In genomic region chr11:20363500-20364411, GRCh38 we compare ENCODE assay signal across 8 cellular contexts. TPM values are rescaled to one million over a fixed set of nuclear protein-coding genes. Genes with fewer than 3 reads are reported as not detected.
DNase-seq lines count a peak whose midpoint lies in the region; ATAC-seq, FAIRE-seq and TF ChIP-seq lines count a peak whose summit lies in the region.

Gene HTATIP2, plus strand, starts transcription at chr11:20363714. Its CDS starts 524 bp downstream, at chr11:20364238.

- ATAC-seq in GM19463 (IDR thresholded peaks at IDR 0.05; ENCODE audit: unreplicated experiment) (peak; percentile 96), psoas muscle (peak; percentile 88 to 92 (median 90))

- no peaks in the 10 kb centered on the region for H3K36me3 ChIP-seq in CD8-positive, alpha-beta memory T cell (ENCODE audit: insufficient read depth, low read length)
- no peaks in the 10 kb centered on the region for H3K36me3 ChIP-seq in right atrium auricular region
- peaks cover 4 to 19% of the 10 kb centered on the region in 2 donors for H3K36me3 ChIP-seq in psoas muscle (ENCODE audit: insufficient read depth in 1 of 2, low read depth in 1 of 2)

- no peak for FAIRE-seq in urothelium cell line (lab: Jason Lieb, UNC)

- no peaks in the 10 kb centered on the region for H3K27me3 ChIP-seq in CD8-positive, alpha-beta memory T cell (ENCODE audit: insufficient read depth, low read length, poor library complexity, severe bottlenecking)
- H3K27me3 ChIP-seq in HL-60 (ENCODE audit: insufficient read depth, poor library complexity, severe bottlenecking) (no peaks in the 10 kb centered on the region), right atrium auricular region (no peaks in the 10 kb centered on the region), psoas muscle (ENCODE audit: insufficient read depth in 3 of 3, low read length in 2 of 3) (no peaks in the 10 kb centered on the region)

- TF ChIP-seq CTCF in HL-60 (IDR thresholded peaks at IDR 0.05; ENCODE audit: insufficient read depth, low read length), result no peak
- no peak for TF ChIP-seq CTCF in right atrium auricular region (IDR thresholded peaks at IDR 0.05)
- no peak for TF ChIP-seq CTCF in psoas muscle (IDR thresholded peaks at IDR 0.05)

- CTCF ChIA-PET in CD8-positive, alpha-beta memory T cell (lab: Charles Lee), result interaction anchor here (0.8 to 2.6 kb wide), 8 partner anchors 9 to 236 kb away, joined by 3 to 12 read pairs (median 3); no protein-coding TSS in a partner anchor

- intact Hi-C loops in psoas muscle (cut with DNase I), result no loop called here

- WGBS in psoas muscle, 3 donors, result 2% methylated on average over 59 to 71 of the region's 71 CpGs

- no peaks in the 10 kb centered on the region for H3K27me3 Mint-ChIP-seq in CD8-positive, alpha-beta memory T cell

- H3K9me3 ChIP-seq in CD8-positive, alpha-beta memory T cell (ENCODE audit: low read length), result no peaks in the 10 kb centered on the region
- no peaks in the 10 kb centered on the region for H3K9me3 ChIP-seq in right atrium auricular region
- H3K9me3 ChIP-seq in psoas muscle, result no peaks in the 10 kb centered on the region

- peaks cover 0 to 21% (median 7%) of the 10 kb centered on the region in 3 donors for H3K36me3 Mint-ChIP-seq in CD8-positive, alpha-beta memory T cell

- POLR2A ChIA-PET in CD8-positive, alpha-beta memory T cell (lab: Charles Lee), result interaction anchor here (0.5 to 1.1 kb wide), 2 partner anchors 10 to 207 kb away, joined by 3 to 4 read pairs; no protein-coding TSS in a partner anchor

- H3K4me1 Mint-ChIP-seq in CD8-positive, alpha-beta memory T cell, result peaks cover 57 to 78% (median 69%) of the 10 kb centered on the region in 3 donors

- no peaks in the 10 kb centered on the region for H3K9me3 Mint-ChIP-seq in CD8-positive, alpha-beta memory T cell

- H3K4me3 Mint-ChIP-seq in CD8-positive, alpha-beta memory T cell, result peak within 1 kb of the TSS; percentile 86 to 97 (median 94)

- H3K4me3 ChIP-seq in CD8-positive, alpha-beta memory T cell (ENCODE audit: low read length), result peak within 1 kb of the TSS; percentile 78
- H3K4me3 ChIP-seq in HL-60 (replicated peaks; ENCODE audit: insufficient read depth, low read length) (peak within 1 kb of the TSS; percentile 66), right atrium auricular region (peak within 1 kb of the TSS; percentile 93 to 97), psoas muscle (peak within 1 kb of the TSS; percentile 89)

- peak within 1 kb of the TSS; percentile 88 to 96 (median 94) for H3K27ac Mint-ChIP-seq in CD8-positive, alpha-beta memory T cell

- peak; percentile 72 to 87 (median 77) for DNase-seq in CD8-positive, alpha-beta memory T cell
- DNase-seq in HL-60 (ENCODE audit: low read depth in 1 of 2, low spot score in 1 of 2) (peak; percentile 37 to 49), SW 1271 (lab: John Stamatoyannopoulos, UW) (peak; percentile 29 to 49), amniotic epithelial cell (ENCODE audit: low read depth) (peak; percentile 36), right atrium auricular region (ENCODE audit: low spot score) (peak; percentile 72), psoas muscle (peak; percentile 73 to 86), urothelium cell line (ENCODE audit: low spot score) (peak; percentile 73)

- H3K4me1 ChIP-seq in CD8-positive, alpha-beta memory T cell (ENCODE audit: insufficient read depth, low read length), result peaks cover 45% of the 10 kb centered on the region
- H3K4me1 ChIP-seq in right atrium auricular region (peaks cover 0 to 29% of the 10 kb centered on the region in 2 donors), psoas muscle (peaks cover 26% of the 10 kb centered on the region)

- peak within 1 kb of the TSS; percentile 83 for H3K27ac ChIP-seq in CD8-positive, alpha-beta memory T cell (ENCODE audit: low read depth, low read length)
- H3K27ac ChIP-seq in HL-60 (replicated peaks) (no peak within 1 kb of the TSS; the same call in none of the 2 replicates), right atrium auricular region (peak within 1 kb of the TSS; percentile 87 to 93), psoas muscle (peak within 1 kb of the TSS; percentile 89)

RNA-seq across cellular contexts. Expression of gene HTATIP2, which starts in this region (rescaled TPM):
- total RNA-seq in CD8-positive, alpha-beta memory T cell, result 10 to 100 TPM; 50.7 to 52.4 TPM
- 49.6 TPM for polyA plus RNA-seq in CD8-positive, alpha-beta memory T cell
- total RNA-seq in right atrium auricular region (10 to 100 TPM; 19.5 to 20.8 TPM), psoas muscle (10 to 100 TPM; 31.3 to 62.9 (median 45.6) TPM)
- 100 to 1,000 TPM in 1 of 3 donors, 10 to 100 TPM in 2; 54.4 to 184 (median 60.8) TPM for polyA plus RNA-seq in psoas muscle
